In the genomic region with DNA sequence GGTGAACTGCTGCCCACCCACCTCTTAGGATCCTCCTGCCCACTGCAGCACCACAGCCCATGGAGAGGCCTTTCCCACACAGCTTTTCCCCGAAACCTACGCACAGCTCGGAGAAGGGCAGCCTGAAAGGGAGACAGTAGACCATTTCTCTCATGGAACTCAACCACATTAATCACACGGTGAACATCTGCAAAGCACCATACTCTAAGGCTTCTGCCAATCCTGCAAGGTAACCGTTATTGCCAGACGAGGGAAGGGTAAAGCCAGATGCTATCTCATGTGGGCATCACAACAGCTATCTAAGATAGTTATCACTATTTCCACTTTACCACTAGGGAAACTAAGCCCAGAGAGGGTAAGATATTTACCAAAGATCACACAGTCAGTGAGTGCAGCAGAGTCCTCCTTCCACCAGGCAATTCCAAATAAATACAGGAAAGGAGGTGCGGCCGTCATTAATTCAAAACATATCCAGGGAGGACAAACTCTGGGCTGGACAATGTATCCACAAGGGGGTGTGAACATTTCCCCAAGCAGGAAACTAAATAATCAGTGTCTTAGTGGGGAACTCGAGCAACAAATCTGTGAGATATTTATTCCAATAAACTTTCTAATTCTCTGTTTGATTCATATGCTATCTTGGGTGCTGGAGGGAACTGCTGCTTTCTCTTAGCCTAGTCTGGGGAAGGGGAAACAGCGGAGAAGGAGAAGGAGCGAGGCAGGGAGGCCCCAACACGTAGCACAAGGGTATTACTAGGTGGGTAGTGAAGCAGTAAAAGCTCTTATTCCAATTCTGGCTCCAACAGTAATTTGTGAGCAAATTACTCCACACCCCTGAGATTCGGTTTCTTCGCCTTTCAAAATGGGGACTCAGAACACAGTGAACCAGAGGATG, we compare ENCODE assay signal across 8 cellular contexts. TPM values are rescaled to one million over a fixed set of nuclear protein-coding genes. Genes with fewer than 3 reads are reported as not detected.
A peak's percentile ranks its signal among the peaks of the same experiment; 100 is the strongest.
DNase-seq lines count a peak whose midpoint lies in the region; ATAC-seq and TF ChIP-seq lines count a peak whose summit lies in the region.

No MANE protein-coding gene starts in this region.

- H3K9me3 ChIP-seq in cardiac muscle cell (ENCODE audit: low read depth) = no peaks in the 10 kb centered on the region
- H3K9me3 ChIP-seq in ascending aorta = no peaks in the 10 kb centered on the region

- H3K4me1 ChIP-seq in cardiac muscle cell (ENCODE audit: low read depth) = peaks cover 7% of the 10 kb centered on the region
- H3K4me1 ChIP-seq in ascending aorta = peaks cover 5 to 29% of the 10 kb centered on the region in 2 donors
- H3K4me1 ChIP-seq in urinary bladder (ENCODE audit: insufficient read depth) = no peaks in the 10 kb centered on the region

- H3K4me3 ChIP-seq in cardiac muscle cell = peak overlapping the region; percentile 63
- H3K4me3 ChIP-seq in ascending aorta = peak overlapping the region; percentile 92 to 93
- peak overlapping the region; percentile 96 for H3K4me3 ChIP-seq in lower leg skin (ENCODE audit: low read depth, poor library complexity, severe bottlenecking)
- peak overlapping the region; percentile 74 for H3K4me3 ChIP-seq in urinary bladder (ENCODE audit: low read depth, low read length)

- no peaks in the 10 kb centered on the region for H3K27me3 ChIP-seq in cardiac muscle cell
- no peaks in the 10 kb centered on the region for H3K27me3 ChIP-seq in ascending aorta

- DNase-seq in cardiac muscle cell (ENCODE audit: low read depth in 1 of 2, low spot score in 1 of 2) (no peak), Right ventricle myocardium superior (no peak), ascending aorta (ENCODE audit: low spot score in 2 of 2) (no peak), lower leg skin (ENCODE audit: low spot score in 2 of 2) (no peak), DMS153 (lab: John Stamatoyannopoulos, UW) (no peak)

- TF ChIP-seq CTCF in cardiac muscle cell (IDR thresholded peaks at IDR 0.05; ENCODE audit: low read depth, low read length) = no peak
- TF ChIP-seq CTCF in ascending aorta (IDR thresholded peaks at IDR 0.05) = no peak
- TF ChIP-seq CTCF in lower leg skin (IDR thresholded peaks at IDR 0.05) = no peak

- no peak for TF ChIP-seq POLR2A in lower leg skin (IDR thresholded peaks at IDR 0.05)

- H3K27ac ChIP-seq in cardiac muscle cell (peak overlapping the region; percentile 33), ascending aorta (peak overlapping the region; percentile 71 to 90), urinary bladder (ENCODE audit: low read depth) (no peak overlapping the region)

- H3K36me3 ChIP-seq in cardiac muscle cell (peaks cover under 1% of the 10 kb centered on the region), ascending aorta (peaks cover 4 to 5% of the 10 kb centered on the region in 2 donors), urinary bladder (ENCODE audit: insufficient read depth) (no peaks in the 10 kb centered on the region)

- 35 to 39% methylated on average over 14 of the region's 14 CpGs for WGBS in lower leg skin, 2 donors
- 41% methylated on average over 14 of the region's 14 CpGs for WGBS in urinary bladder

- intact Hi-C loops in Right ventricle myocardium superior (cut with DNase I) (loop anchor here (10.0 kb wide), 1 partner anchor 232 kb away; no protein-coding TSS in a partner anchor), ascending aorta (cut with DNase I) (loop anchor here (1.0 to 10.0 kb wide), 7 partner anchors 73 to 298 kb away; a partner anchor contains a TSS), lower leg skin (cut with DNase I; ENCODE audit: low total_unique reads) (no loop called here)

- ATAC-seq in Right ventricle myocardium superior (ENCODE audit: poor library complexity) (no peak), GM21825 (IDR thresholded peaks at IDR 0.05; ENCODE audit: unreplicated experiment) (no peak), HG02623 (IDR thresholded peaks at IDR 0.05; ENCODE audit: unreplicated experiment) (no peak)

RNA-seq across cellular contexts. Expression of a gene that starts 0.7 kb away (rescaled TPM):
- 8.1 TPM in 2 replicates for total RNA-seq in cardiac muscle cell
- polyA plus RNA-seq in cardiac muscle cell = 23.9 and 38.3 TPM in 2 replicates
- total RNA-seq in Right ventricle myocardium superior = 12.7 TPM
- 1.5 TPM for total RNA-seq in ascending aorta
- total RNA-seq in lower leg skin = 10 to 100 TPM in 3 of 4 donors, 1 to 10 TPM in 1; 7.5 to 11.2 (median 10.8) TPM
- 4.7 TPM for total RNA-seq in urinary bladder
- 10.6 TPM for polyA plus RNA-seq in urinary bladder

RNA-seq across cellular contexts. Expression of a gene that starts 0.9 kb away (rescaled TPM):
- total RNA-seq in cardiac muscle cell (12.2 and 14.2 TPM in 2 replicates), Right ventricle myocardium superior (14.9 TPM), ascending aorta (17.9 TPM), lower leg skin (10 to 100 TPM; 20.5 to 41.8 (median 26.8) TPM), urinary bladder (34.8 TPM)
- polyA plus RNA-seq in cardiac muscle cell (11.7 and 12.9 TPM in 2 replicates), urinary bladder (16.9 TPM)
